In the genomic region with DNA sequence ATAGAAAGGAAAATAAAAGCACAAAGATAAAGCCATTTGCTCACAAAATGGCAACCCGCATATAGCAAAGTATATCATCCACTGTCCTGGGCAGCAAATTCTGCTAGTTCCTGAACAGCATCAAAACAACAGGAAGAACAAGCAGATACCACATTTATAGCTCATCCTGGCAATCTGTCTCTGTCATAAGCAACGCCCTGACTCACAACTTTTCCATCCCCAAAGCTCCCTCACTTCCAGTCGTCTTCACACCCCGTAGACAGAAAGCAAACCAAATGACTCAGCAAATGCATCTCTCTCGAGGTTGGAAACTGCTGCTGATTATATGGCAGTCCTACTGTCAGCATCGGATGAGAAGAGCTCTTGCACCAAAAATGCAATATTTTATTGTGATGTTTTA, we compare ENCODE assay signal across 9 cellular contexts.
DNase-seq lines count a peak whose midpoint lies in the region; ATAC-seq and TF ChIP-seq lines count a peak whose summit lies in the region.
"Had no signal": no experiment of that assay in that cellular context is flagged by ENCODE, and none has a peak within 500 bp of the region (broad histone marks: within the 10 kb centered on the region; RNA-seq: fewer than 3 reads in every experiment).

No MANE protein-coding gene starts in this region.

- no peak for TF ChIP-seq POLR2A in NB4 (IDR thresholded peaks at IDR 0.05; ENCODE audit: extremely low read depth, insufficient read length)

- ATAC-seq in GM21381 (IDR thresholded peaks at IDR 0.05; ENCODE audit: unreplicated experiment) (no peak), GM19467 (IDR thresholded peaks at IDR 0.05; ENCODE audit: unreplicated experiment) (no peak)

- TF ChIP-seq CTCF in NB4 (IDR thresholded peaks at IDR 0.05; ENCODE audit: low read depth, low read length) (no peak), choroid plexus epithelial cell (conservative IDR thresholded peaks at IDR 0.05; ENCODE audit: low read depth, low read length) (no peak)

- no peak overlapping the region for H3K4me3 ChIP-seq in NB4 (ENCODE audit: low read depth, low read length)
- no peak overlapping the region for H3K4me3 ChIP-seq in choroid plexus epithelial cell (ENCODE audit: low read depth, low read length)

- DNase-seq in GDM1 (lab: John Stamatoyannopoulos, UW), result peak; percentile 8
- DNase-seq in NB4 (ENCODE audit: low read depth), result peak; percentile 22
- DNase-seq in choroid plexus epithelial cell (ENCODE audit: low read depth), result peak; percentile 89
- peak; percentile 84 for DNase-seq in non-pigmented ciliary epithelial cell (ENCODE audit: low read depth)
- DNase-seq in activated effector memory CD4-positive, alpha-beta T cell treated with Interleukin-2 at 50 U/mL for 16 hours, result no peak
- DNase-seq in SHP77 treated with DMSO at 0.1 percent for 48 hours (lab: John Stamatoyannopoulos, UW), result no peak
- DNase-seq: right cardiac atrium had no signal

Comparison
In these comparisons a context has a peak if more than half of its experiments do, and no peak if none do; other contexts are left out.
1. DNase-seq: peak in GDM1 (single experiment), NB4 (single experiment), choroid plexus epithelial cell (single experiment) and non-pigmented ciliary epithelial cell (single experiment); none in activated effector memory CD4-positive, alpha-beta T cell treated with Interleukin-2 at 50 U/mL for 16 hours (single experiment) and SHP77 treated with DMSO at 0.1 percent for 48 hours (single experiment).